Comparison of ENCODE assay signal across 1 cellular context in genomic region chr4:38930199-38930598, GRCh38.
TF ChIP-seq lines count a peak whose summit lies in the region.

No MANE protein-coding gene starts in this region.

TF ChIP-seq in IMR-90, 13 proteins besides CTCF, POLR2A, EP300 and RAD21:
- no peak for TF ChIP-seq MAZ (IDR thresholded peaks at IDR 0.05; ENCODE audit: borderline replicate concordance, low read depth, low read length)
- TF ChIP-seq USF2 (IDR thresholded peaks at IDR 0.05; ENCODE audit: low read depth, low read length): no peak
- TF ChIP-seq RFX5 (IDR thresholded peaks at IDR 0.05; ENCODE audit: low read depth, low read length): no peak
- TF ChIP-seq MXI1 (IDR thresholded peaks at IDR 0.05; ENCODE audit: borderline replicate concordance, low read depth, low read length): no peak
- TF ChIP-seq NFE2L2 (IDR thresholded peaks at IDR 0.05; ENCODE audit: low read depth, low read length): no peak
- TF ChIP-seq MAFK (IDR thresholded peaks at IDR 0.05; ENCODE audit: low read depth, low read length): no peak
- TF ChIP-seq CEBPB (IDR thresholded peaks at IDR 0.05; ENCODE audit: low read depth, low read length): no peak
- TF ChIP-seq, protein P1, sequence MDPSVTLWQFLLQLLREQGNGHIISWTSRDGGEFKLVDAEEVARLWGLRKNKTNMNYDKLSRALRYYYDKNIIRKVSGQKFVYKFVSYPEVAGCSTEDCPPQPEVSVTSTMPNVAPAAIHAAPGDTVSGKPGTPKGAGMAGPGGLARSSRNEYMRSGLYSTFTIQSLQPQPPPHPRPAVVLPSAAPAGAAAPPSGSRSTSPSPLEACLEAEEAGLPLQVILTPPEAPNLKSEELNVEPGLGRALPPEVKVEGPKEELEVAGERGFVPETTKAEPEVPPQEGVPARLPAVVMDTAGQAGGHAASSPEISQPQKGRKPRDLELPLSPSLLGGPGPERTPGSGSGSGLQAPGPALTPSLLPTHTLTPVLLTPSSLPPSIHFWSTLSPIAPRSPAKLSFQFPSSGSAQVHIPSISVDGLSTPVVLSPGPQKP (IDR thresholded peaks at IDR 0.05; ENCODE audit: borderline replicate concordance, low read depth, low read length): no peak
- TF ChIP-seq SMC3 (IDR thresholded peaks at IDR 0.05; ENCODE audit: low read depth, low read length): no peak
- no peak for TF ChIP-seq CHD1 (IDR thresholded peaks at IDR 0.05; ENCODE audit: low read depth, low read length)
